Comparison of ENCODE assay signal across 16 cellular contexts in genomic region chr1:43952731-43953350, GRCh38. TPM values are rescaled to one million over a fixed set of nuclear protein-coding genes. Genes with fewer than 3 reads are reported as not detected.
DNase-seq lines count a peak whose midpoint lies in the region; ATAC-seq, FAIRE-seq and TF ChIP-seq lines count a peak whose summit lies in the region.
"Had no signal": no experiment of that assay in that cellular context is flagged by ENCODE, and none has a peak within 500 bp of the region (broad histone marks: within the 10 kb centered on the region; RNA-seq: fewer than 3 reads in every experiment).

No MANE protein-coding gene starts in this region.

- no peak for TF ChIP-seq POLR2A in erythroblast (IDR thresholded peaks at IDR 0.05; ENCODE audit: low read length)
- TF ChIP-seq POLR2A in gastrocnemius medialis (IDR thresholded peaks at IDR 0.05) = no peak

- no peaks in the 10 kb centered on the region for H3K9me3 ChIP-seq in gastrocnemius medialis

- no peak overlapping the region for H3K27ac Mint-ChIP-seq in activated T-cell treated with anti-CD3 and anti-CD28 coated beads, Interleukin-2, amount 50 U/mL, for 72 hours
- H3K27ac Mint-ChIP-seq: activated T-helper 2 cell treated with anti-CD3 and anti-CD28 coated beads, Interferon-gamma antibody, Interleukin-2, Interleukin-4, amounts not matched to agents 10 μg/mL and 5 μg/mL and 100 μg/mL, durations not matched to agents 14 hours and 24 hours and 36 hours; CD4-positive, alpha-beta T cell; stimulated activated effector memory CD8-positive, alpha-beta T cell treated with anti-CD3 and anti-CD28 coated beads, Interleukin-12 subunit alpha, Interleukin-12 subunit beta, amount 100 ng/mL, for 72 hours had no signal

- ATAC-seq in gastrocnemius medialis (no peak), GM18867 (IDR thresholded peaks at IDR 0.05; ENCODE audit: unreplicated experiment) (no peak)
- no peak for ATAC-seq in activated T-cell treated with anti-CD3 and anti-CD28 coated beads, Interleukin-2, amount 50 U/mL, for 72 hours (replicated peaks in 1 of 2)
- ATAC-seq: SK-N-SH treated with all-trans-retinoic acid at 6 μM for 48 hours; stimulated activated effector memory CD8-positive, alpha-beta T cell treated with anti-CD3 and anti-CD28 coated beads, Interleukin-12 subunit alpha, Interleukin-12 subunit beta, amount 100 ng/mL, for 72 hours had no signal

- H3K27me3 Mint-ChIP-seq in activated T-cell treated with anti-CD3 and anti-CD28 coated beads, Interleukin-2, amount 50 U/mL, for 72 hours (ENCODE audit: low read depth) = no peaks in the 10 kb centered on the region
- H3K27me3 Mint-ChIP-seq: CD4-positive, alpha-beta T cell had no signal

- H3K36me3 Mint-ChIP-seq in activated T-cell treated with anti-CD3 and anti-CD28 coated beads, Interleukin-2, amount 50 U/mL, for 72 hours (ENCODE audit: insufficient read depth in 2 of 2) = peaks cover 4 to 5% of the 10 kb centered on the region in 2 donors

- intact Hi-C loops in gastrocnemius medialis (cut with DNase I; ENCODE audit: low total_unique reads) = loop anchor here (5.0 kb wide), 1 partner anchor 824 kb away; the partner anchor contains the start of gene RPS8

- no peaks in the 10 kb centered on the region for H3K9me3 Mint-ChIP-seq in activated T-cell treated with anti-CD3 and anti-CD28 coated beads, Interleukin-2, amount 50 U/mL, for 72 hours
- H3K9me3 Mint-ChIP-seq: activated T-helper 2 cell treated with anti-CD3 and anti-CD28 coated beads, Interferon-gamma antibody, Interleukin-2, Interleukin-4, amounts not matched to agents 10 μg/mL and 5 μg/mL and 100 μg/mL, durations not matched to agents 14 hours and 24 hours and 36 hours; CD4-positive, alpha-beta T cell; nephron; stimulated activated effector memory CD8-positive, alpha-beta T cell treated with anti-CD3 and anti-CD28 coated beads, Interleukin-12 subunit alpha, Interleukin-12 subunit beta, amount 100 ng/mL, for 72 hours had no signal

- DNase-seq in NCI-H1105 (lab: John Stamatoyannopoulos, UW) = peak; percentile 97
- DNase-seq in NCI-H69 (lab: John Stamatoyannopoulos, UW) = peak; percentile 96
- DNase-seq in erythroblast (lab: John Stamatoyannopoulos, UW) = peak; percentile 74 to 77
- no peak for DNase-seq in gastrocnemius medialis
- no peak for DNase-seq in GM19239 (ENCODE audit: insufficient read length, low spot score)
- no peak for DNase-seq in activated T-cell treated with anti-CD3 and anti-CD28 coated beads, Interleukin-2, amount 50 U/mL, for 72 hours
- DNase-seq in ureter (ENCODE audit: low spot score) = no peak
- DNase-seq: activated CD4-positive, alpha-beta T cell treated with anti-CD3 and anti-CD28 coated beads for 1 hour; CD4-positive, alpha-beta T cell had no signal

- peaks cover 77% of the 10 kb centered on the region in 2 donors for H3K4me1 ChIP-seq in gastrocnemius medialis

- peaks cover 0 to 32% of the 10 kb centered on the region in 2 donors for H3K36me3 ChIP-seq in gastrocnemius medialis

- in situ Hi-C loops in gastrocnemius medialis (cut with MboI; ENCODE audit: low sequenced_read_pairs in 4 of 4) = no loop called here

- no peak overlapping the region for H3K4me3 ChIP-seq in gastrocnemius medialis
- H3K4me3 ChIP-seq: cardiac muscle cell had no signal

- no peak overlapping the region for H3K4me3 Mint-ChIP-seq in activated T-cell treated with anti-CD3 and anti-CD28 coated beads, Interleukin-2, amount 50 U/mL, for 72 hours
- H3K4me3 Mint-ChIP-seq: nephron; stimulated activated effector memory CD8-positive, alpha-beta T cell treated with anti-CD3 and anti-CD28 coated beads, Interleukin-12 subunit alpha, Interleukin-12 subunit beta, amount 100 ng/mL, for 72 hours had no signal

- peaks cover 32% of the 10 kb centered on the region for H3K4me1 Mint-ChIP-seq in activated T-cell treated with anti-CD3 and anti-CD28 coated beads, Interleukin-2, amount 50 U/mL, for 72 hours (ENCODE audit: low read depth)

- H3K27ac ChIP-seq in gastrocnemius medialis = peak overlapping the region; percentile 56 to 97 (median 94)
- H3K27ac ChIP-seq: cardiac muscle cell had no signal

- H3K27me3 ChIP-seq in gastrocnemius medialis = no peaks in the 10 kb centered on the region
- H3K27me3 ChIP-seq: cardiac muscle cell had no signal

- FAIRE-seq in GM19239 (lab: Jason Lieb, UNC) = no peak
- FAIRE-seq: keratinocyte had no signal

- TF ChIP-seq CTCF in gastrocnemius medialis (IDR thresholded peaks at IDR 0.05 in 4 of 5, conservative IDR thresholded peaks at IDR 0.05 in 1 of 5) = no peak

RNA-seq across cellular contexts. Expression of gene IPO13, which starts 6.1 kb away (rescaled TPM):
- total RNA-seq in gastrocnemius medialis = 100 to 1,000 TPM in 3 of 4 donors, 10 to 100 TPM in 1; 81.9 to 171 (median 105) TPM
- total RNA-seq in activated T-cell treated with anti-CD3 and anti-CD28 coated beads, Interleukin-2, amount 50 U/mL, for 72 hours = 10 to 100 TPM; 21.0 to 27.3 TPM
- 22.1 TPM for total RNA-seq in ureter

RNA-seq across cellular contexts. Expression of gene DPH2, which starts 17.0 kb away (rescaled TPM):
- 10 to 100 TPM; 53.1 to 68.3 (median 55.3) TPM for total RNA-seq in gastrocnemius medialis
- total RNA-seq in activated T-cell treated with anti-CD3 and anti-CD28 coated beads, Interleukin-2, amount 50 U/mL, for 72 hours = 10 to 100 TPM; 21.4 to 31.0 TPM
- total RNA-seq in ureter = 32.2 TPM

RNA-seq across cellular contexts. Expression of gene ARTN, which starts 19.2 kb away (rescaled TPM):
- 1 to 10 TPM in 1 of 4 donors, under 1 TPM in 1, not detected in 2; 0.25 to 1.8 TPM for total RNA-seq in gastrocnemius medialis
- 1 to 10 TPM; 1.9 to 3.0 TPM for total RNA-seq in activated T-cell treated with anti-CD3 and anti-CD28 coated beads, Interleukin-2, amount 50 U/mL, for 72 hours
- 5.7 TPM for total RNA-seq in ureter

RNA-seq across cellular contexts. Expression of gene ATP6V0B, which starts 21.9 kb away (rescaled TPM):
- total RNA-seq in gastrocnemius medialis (100 to 1,000 TPM; 156 to 242 (median 195) TPM), ureter (98.3 TPM)
- total RNA-seq in activated T-cell treated with anti-CD3 and anti-CD28 coated beads, Interleukin-2, amount 50 U/mL, for 72 hours = 10 to 100 TPM; 89.9 to 98.0 TPM

RNA-seq across cellular contexts. Expression of gene B4GALT2, which starts 26.2 kb away (rescaled TPM):
- total RNA-seq in gastrocnemius medialis (10 to 100 TPM; 63.5 to 97.8 (median 72.1) TPM), ureter (39.7 TPM)
- total RNA-seq in activated T-cell treated with anti-CD3 and anti-CD28 coated beads, Interleukin-2, amount 50 U/mL, for 72 hours = 10 to 100 TPM; 19.5 to 20.4 TPM

Comparison
In these comparisons a context has a peak if more than half of its experiments do, and no peak if none do; other contexts are left out.
1. DNase-seq: peak in NCI-H1105 (single experiment), NCI-H69 (single experiment) and erythroblast (2 of 2); none in gastrocnemius medialis (0 of 2), GM19239 (single experiment), activated T-cell treated with anti-CD3 and anti-CD28 coated beads, Interleukin-2, amount 50 U/mL, for 72 hours (0 of 2) and ureter (single experiment).